11 cellular contexts compared by ENCODE assay signal in the genomic region with DNA sequence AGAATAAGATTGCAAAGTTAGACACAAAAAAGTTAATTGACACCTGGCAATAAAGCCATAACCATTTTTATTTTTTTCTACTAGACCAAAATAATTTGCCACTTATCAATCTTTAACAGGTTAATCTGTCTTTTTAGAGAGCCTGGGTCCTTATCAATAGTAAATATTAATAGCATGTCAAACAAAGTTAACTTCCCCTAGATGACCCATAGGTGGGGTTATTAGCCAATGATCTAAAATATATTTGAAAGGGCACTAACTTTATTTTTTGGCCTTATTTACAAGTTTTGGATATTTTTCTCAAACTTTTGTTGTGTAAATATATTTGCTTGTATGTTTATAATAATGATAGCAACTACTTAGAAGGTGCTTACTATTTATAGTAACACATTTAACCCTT. TPM values are rescaled to one million over a fixed set of nuclear protein-coding genes. Genes with fewer than 3 reads are reported as not detected.
A peak's percentile ranks its signal among the peaks of the same experiment; 100 is the strongest.
DNase-seq lines count a peak whose midpoint lies in the region; ATAC-seq and TF ChIP-seq lines count a peak whose summit lies in the region.
"Had no signal": no experiment of that assay in that cellular context is flagged by ENCODE, and none has a peak within 500 bp of the region (broad histone marks: within the 10 kb centered on the region; RNA-seq: fewer than 3 reads in every experiment).

No MANE protein-coding gene starts in this region.

- peaks cover 3 to 29% (median 18%) of the 10 kb centered on the region in 12 donors for H3K4me1 ChIP-seq in heart left ventricle
- H3K4me1 ChIP-seq in PC-9 (replicated peaks; ENCODE audit: insufficient read depth) = no peaks in the 10 kb centered on the region
- no peaks in the 10 kb centered on the region for H3K4me1 ChIP-seq in uterus

- H3K27me3 ChIP-seq in heart left ventricle (no peaks in the 10 kb centered on the region), PC-9 (ENCODE audit: insufficient read depth, low read depth) (peaks cover 5% of the 10 kb centered on the region; the same call in 1 of the 2 replicates), uterus (no peaks in the 10 kb centered on the region)

- no peaks in the 10 kb centered on the region for H3K9me2 ChIP-seq in PC-9 (ENCODE audit: insufficient read depth)

- TF ChIP-seq CTCF in heart left ventricle (IDR thresholded peaks at IDR 0.05) (peak; percentile 23 to 55 (median 39)), PC-9 (conservative IDR thresholded peaks at IDR 0.05) (peak; percentile 58), fibroblast of villous mesenchyme (IDR thresholded peaks at IDR 0.05; ENCODE audit: insufficient read depth, low read depth, low read length) (peak; percentile 47), uterus (IDR thresholded peaks at IDR 0.05) (peak in 3 of 4 experiments; percentile 14 to 20 (median 18))

- no peaks in the 10 kb centered on the region for H3K36me3 Mint-ChIP-seq in activated naive CD4-positive, alpha-beta T cell treated with anti-CD3 and anti-CD28 coated beads for 36 hours (ENCODE audit: low read depth)
- H3K36me3 Mint-ChIP-seq: WTC11 had no signal

- no peak for ATAC-seq in heart left ventricle
- ATAC-seq: WTC11 had no signal

- no peak for TF ChIP-seq POLR2A in heart left ventricle (IDR thresholded peaks at IDR 0.05)
- no peak for TF ChIP-seq POLR2A in uterus (IDR thresholded peaks at IDR 0.05)

- no peaks in the 10 kb centered on the region for H3F3A ChIP-seq in PC-9 (ENCODE audit: insufficient read depth, low read depth)

- no peaks in the 10 kb centered on the region for H3K4me1 Mint-ChIP-seq in activated naive CD4-positive, alpha-beta T cell treated with anti-CD3 and anti-CD28 coated beads for 36 hours (ENCODE audit: low read depth)

- H3K36me3 ChIP-seq in heart left ventricle (no peaks in the 10 kb centered on the region), PC-9 (ENCODE audit: low read depth) (no peaks in the 10 kb centered on the region), uterus (no peaks in the 10 kb centered on the region)

- no peaks in the 10 kb centered on the region for H3K9me3 Mint-ChIP-seq in activated naive CD4-positive, alpha-beta T cell treated with anti-CD3 and anti-CD28 coated beads for 36 hours
- H3K9me3 Mint-ChIP-seq: stimulated activated naive CD8-positive, alpha-beta T cell treated with anti-CD3 and anti-CD28 coated beads, Interleukin-15, Interleukin-2, amounts not matched to agents 100 ng/mL and 50 ng/mL, for 24 hours; WTC11 had no signal

- H2AFZ ChIP-seq in PC-9 = no peak overlapping the region

- H3K27me3 Mint-ChIP-seq in activated naive CD4-positive, alpha-beta T cell treated with anti-CD3 and anti-CD28 coated beads for 36 hours (ENCODE audit: low read depth) = no peaks in the 10 kb centered on the region
- H3K27me3 Mint-ChIP-seq: stimulated activated naive CD8-positive, alpha-beta T cell treated with anti-CD3 and anti-CD28 coated beads, Interleukin-15, Interleukin-2, amounts not matched to agents 100 ng/mL and 50 ng/mL, for 24 hours had no signal

- POLR2A ChIA-PET in PC-9 (lab: Charles Lee; ENCODE audit: unreplicated experiment) = interaction anchor here (0.7 kb wide), 1 partner anchor 543 kb away, joined by 7 read pairs; no protein-coding TSS in a partner anchor

- no peak overlapping the region for H3K4me3 Mint-ChIP-seq in activated naive CD4-positive, alpha-beta T cell treated with anti-CD3 and anti-CD28 coated beads for 36 hours
- H3K4me3 Mint-ChIP-seq: stimulated activated naive CD8-positive, alpha-beta T cell treated with anti-CD3 and anti-CD28 coated beads, Interleukin-15, Interleukin-2, amounts not matched to agents 100 ng/mL and 50 ng/mL, for 24 hours; WTC11 had no signal

- no peaks in the 10 kb centered on the region for H3K9me3 ChIP-seq in heart left ventricle
- no peaks in the 10 kb centered on the region for H3K9me3 ChIP-seq in PC-9 (ENCODE audit: insufficient read depth, low read depth)
- no peaks in the 10 kb centered on the region for H3K9me3 ChIP-seq in uterus

- BruUV-seq in PC-9 (replicated peaks; lab: Mats Ljungman, UMichigan) = no TSS peak

- no peaks in the 10 kb centered on the region for H4K20me1 ChIP-seq in PC-9 (ENCODE audit: insufficient read depth)

- no peak overlapping the region for H3K27ac Mint-ChIP-seq in activated naive CD4-positive, alpha-beta T cell treated with anti-CD3 and anti-CD28 coated beads for 36 hours
- H3K27ac Mint-ChIP-seq: stimulated activated naive CD8-positive, alpha-beta T cell treated with anti-CD3 and anti-CD28 coated beads, Interleukin-15, Interleukin-2, amounts not matched to agents 100 ng/mL and 50 ng/mL, for 24 hours; WTC11 had no signal

- H3K4me3 ChIP-seq in heart left ventricle = no peak overlapping the region
- no peak overlapping the region for H3K4me3 ChIP-seq in PC-9
- no peak overlapping the region for H3K4me3 ChIP-seq in fibroblast of villous mesenchyme (ENCODE audit: low read depth, low read length)
- no peak overlapping the region for H3K4me3 ChIP-seq in uterus

- DNase-seq in heart left ventricle (no peak), cardiac septum (ENCODE audit: low spot score) (no peak), PC-9 (no peak), fibroblast of villous mesenchyme (ENCODE audit: low read depth) (no peak), uterus (no peak), retina (no peak)
- DNase-seq in activated CD4-positive, alpha-beta T cell treated with anti-CD3 and anti-CD28 coated beads for 1 hour = no peak
- DNase-seq in activated naive CD4-positive, alpha-beta T cell treated with anti-CD3 and anti-CD28 coated beads for 36 hours = no peak
- DNase-seq: NCI-H2081 treated with DMSO at 0.1 percent for 48 hours had no signal

- CTCF ChIA-PET in PC-9 (lab: Charles Lee) = interaction anchor here (0.6 kb wide), 1 partner anchor 928 kb away, joined by 9 read pairs; no protein-coding TSS in a partner anchor
- CTCF ChIA-PET in activated naive CD4-positive, alpha-beta T cell treated with anti-CD3 and anti-CD28 coated beads for 36 hours (lab: Charles Lee) = interaction anchor here (1.3 kb wide), 3 partner anchors 31 to 133 kb away, joined by 3 to 5 read pairs (median 3); no protein-coding TSS in a partner anchor

- H3K79me2 ChIP-seq in PC-9 (ENCODE audit: low read depth) = no peaks in the 10 kb centered on the region

- intact Hi-C loops in heart left ventricle (cut with DNase I) = loop anchor here in 3 of 10 donors (1.0 to 10.0 kb wide), 4 partner anchors 35 to 233 kb away; no protein-coding TSS in a partner anchor
- intact Hi-C loops in cardiac septum (cut with DNase I) = no loop called here
- intact Hi-C loops in PC-9 (cut with micrococcal nuclease; ENCODE audit: unreplicated experiment) = no loop called here
- intact Hi-C loops in uterus (cut with DNase I; ENCODE audit: low total_unique reads) = no loop called here
- intact Hi-C loops in activated naive CD4-positive, alpha-beta T cell treated with anti-CD3 and anti-CD28 coated beads for 36 hours (cut with micrococcal nuclease) = loop anchor here (1.0 kb wide), 1 partner anchor 31 kb away; no protein-coding TSS in a partner anchor

- H3K27ac ChIP-seq in heart left ventricle (no peak overlapping the region), PC-9 (no peak overlapping the region), uterus (no peak overlapping the region)

- no peak overlapping the region for H3K4me2 ChIP-seq in PC-9

RNA-seq across cellular contexts. Expression of a gene that starts 3.9 kb away (rescaled TPM):
- total RNA-seq in heart left ventricle = not detected
- polyA plus RNA-seq in heart left ventricle = not detected
- total RNA-seq in cardiac septum = not detected
- not detected in 2 replicates for total RNA-seq in PC-9 (2021)
- not detected in 2 replicates for total RNA-seq in fibroblast of villous mesenchyme
- 1 to 10 TPM in 1 of 4 donors, under 1 TPM in 2, not detected in 1; 0.14 to 2.9 (median 0.27) TPM for total RNA-seq in uterus
- not detected for total RNA-seq in activated naive CD4-positive, alpha-beta T cell treated with anti-CD3 and anti-CD28 coated beads for 36 hours

RNA-seq across cellular contexts. Expression of a gene that starts 15.5 kb away (rescaled TPM):
- 100 to 1,000 TPM in 1 of 9 donors, 10 to 100 TPM in 8; 23.5 to 116 (median 33.4) TPM for total RNA-seq in heart left ventricle
- polyA plus RNA-seq in heart left ventricle = 10 to 100 TPM; 20.5 to 35.1 TPM
- total RNA-seq in cardiac septum = 31.1 TPM
- total RNA-seq in PC-9 (2021) = not detected in 2 replicates
- total RNA-seq in fibroblast of villous mesenchyme = 10.8 and 18.0 TPM in 2 replicates
- total RNA-seq in uterus = 100 to 1,000 TPM in 3 of 4 donors, 10 to 100 TPM in 1; 52.1 to 161 (median 127) TPM
- not detected for total RNA-seq in activated naive CD4-positive, alpha-beta T cell treated with anti-CD3 and anti-CD28 coated beads for 36 hours

RNA-seq across cellular contexts. Expression of a gene that starts 43.3 kb away (rescaled TPM):
- total RNA-seq in heart left ventricle (under 1 TPM; 0.13 to 0.93 (median 0.35) TPM), cardiac septum (0.32 TPM), PC-9 (2021) (not detected in 2 replicates), fibroblast of villous mesenchyme (under 0.01 and 0.32 TPM in 2 replicates), uterus (1 to 10 TPM in 2 of 4 donors, not detected in 2; 1.7 to 2.7 TPM)
- polyA plus RNA-seq in heart left ventricle = under 1 TPM; 0.17 to 0.23 TPM
- total RNA-seq in activated naive CD4-positive, alpha-beta T cell treated with anti-CD3 and anti-CD28 coated beads for 36 hours = under 1 TPM; 0.25 to 0.36 TPM

RNA-seq across cellular contexts. Expression of a gene that starts 59.7 kb away (rescaled TPM):
- total RNA-seq in heart left ventricle (10 to 100 TPM in 7 of 9 donors, 1 to 10 TPM in 2; 7.4 to 19.8 (median 11.6) TPM), cardiac septum (9.3 TPM), PC-9 (2021) (13.4 and 15.4 TPM in 2 replicates), fibroblast of villous mesenchyme (6.4 and 6.5 TPM in 2 replicates), uterus (10 to 100 TPM in 3 of 4 donors, 1 to 10 TPM in 1; 2.6 to 31.6 (median 14.4) TPM)
- polyA plus RNA-seq in heart left ventricle = 10 to 100 TPM in 1 of 2 donors, 1 to 10 TPM in 1; 7.7 to 13.3 TPM
- 1 to 10 TPM; 8.7 to 9.1 TPM for total RNA-seq in activated naive CD4-positive, alpha-beta T cell treated with anti-CD3 and anti-CD28 coated beads for 36 hours

Comparison
In these comparisons a context has a peak if more than half of its experiments do, and no peak if none do; other contexts are left out.
1. RNA of a gene that starts 15.5 kb away (total RNA-seq): 52.1 to 161 TPM in uterus, 23.5 to 116 TPM in heart left ventricle, 31.1 TPM in cardiac septum (single experiment) and 10.8 to 18.0 TPM in fibroblast of villous mesenchyme; not detected in PC-9 and not detected in activated naive CD4-positive, alpha-beta T cell treated with anti-CD3 and anti-CD28 coated beads for 36 hours; every median in the first group is over 10 times any median in the second.
2. Peak in every context shown above with its lines, with median percentiles within 50 percentile points of each other: CTCF ChIP-seq.